8 cellular contexts compared by ENCODE assay signal in genomic region chr7:150448789-150449147, GRCh38. TPM values are rescaled to one million over a fixed set of nuclear protein-coding genes. Genes with fewer than 3 reads are reported as not detected.
A peak's percentile ranks its signal among the peaks of the same experiment; 100 is the strongest.
DNase-seq lines count a peak whose midpoint lies in the region; ATAC-seq and TF ChIP-seq lines count a peak whose summit lies in the region.

No MANE protein-coding gene starts in this region.

- no peaks in the 10 kb centered on the region for H3K36me3 ChIP-seq in effector memory CD4-positive, alpha-beta T cell (ENCODE audit: control insufficient read depth, insufficient read depth, low read length)

- H3K4me3 Mint-ChIP-seq in activated CD4-positive, alpha-beta memory T cell treated with anti-CD3 and anti-CD28 coated beads, Interleukin-2, amount 10 ng/mL, durations not matched to agents 7 days and 5 days = peak overlapping the region; percentile 53

- no peaks in the 10 kb centered on the region for H3K9me3 ChIP-seq in effector memory CD4-positive, alpha-beta T cell (ENCODE audit: control insufficient read depth, low read length)

- H3K4me1 ChIP-seq in effector memory CD4-positive, alpha-beta T cell (ENCODE audit: control insufficient read depth, insufficient read depth, low read length, poor library complexity, severe bottlenecking) = peaks cover 37% of the 10 kb centered on the region

- no peaks in the 10 kb centered on the region for H3K27me3 ChIP-seq in effector memory CD4-positive, alpha-beta T cell (replicated peaks; ENCODE audit: control insufficient read depth, insufficient read depth, low read length, poor library complexity, severe bottlenecking)

- peak overlapping the region; percentile 89 for H3K27ac ChIP-seq in effector memory CD4-positive, alpha-beta T cell (ENCODE audit: insufficient read depth, low read length, poor library complexity, severe bottlenecking)

- peak; percentile 95 for TF ChIP-seq CTCF in AG09319 (IDR thresholded peaks at IDR 0.05; ENCODE audit: low read depth, low read length)

- H3K36me3 Mint-ChIP-seq in activated CD4-positive, alpha-beta memory T cell treated with anti-CD3 and anti-CD28 coated beads, Interleukin-2, amount 10 ng/mL, durations not matched to agents 7 days and 5 days (ENCODE audit: low read depth) = peaks cover 24% of the 10 kb centered on the region

- H3K27ac Mint-ChIP-seq in activated CD4-positive, alpha-beta memory T cell treated with anti-CD3 and anti-CD28 coated beads, Interleukin-2, amount 10 ng/mL, durations not matched to agents 7 days and 5 days = peak overlapping the region; percentile 87

- H3K27me3 Mint-ChIP-seq in activated CD4-positive, alpha-beta memory T cell treated with anti-CD3 and anti-CD28 coated beads, Interleukin-2, amount 10 ng/mL, durations not matched to agents 7 days and 5 days = no peaks in the 10 kb centered on the region

- ATAC-seq in GM18870 (IDR thresholded peaks at IDR 0.05; ENCODE audit: unreplicated experiment) (peak; percentile 65), HG03439 (IDR thresholded peaks at IDR 0.05; ENCODE audit: unreplicated experiment) (peak; percentile 72)

- peaks cover 57% of the 10 kb centered on the region for H3K4me1 Mint-ChIP-seq in activated CD4-positive, alpha-beta memory T cell treated with anti-CD3 and anti-CD28 coated beads, Interleukin-2, amount 10 ng/mL, durations not matched to agents 7 days and 5 days

- CTCF ChIA-PET in activated CD4-positive, alpha-beta memory T cell treated with anti-CD3 and anti-CD28 coated beads, Interleukin-2, amount 10 ng/mL, durations not matched to agents 7 days and 5 days (lab: Charles Lee) = interaction anchor here (0.6 to 10.7 kb wide), 50 partner anchors 8 to 428 kb away, joined by 3 to 158 read pairs (median 5); partner anchors contain the start of genes GIMAP1, GIMAP2, GIMAP4 and GIMAP5

- DNase-seq in AG09319 (ENCODE audit: extremely low read depth, low read depth) (no peak), NCI-H748 (lab: John Stamatoyannopoulos, UW; ENCODE audit: unreplicated experiment) (peak; percentile 57), midbrain (lab: John Stamatoyannopoulos, UW) (peak; percentile 80)
- peak; percentile 93 for DNase-seq in activated CD4-positive, alpha-beta memory T cell treated with anti-CD3 and anti-CD28 coated beads, Interleukin-2, amount 10 ng/mL, durations not matched to agents 7 days and 5 days
- DNase-seq in effector memory CD4-positive, alpha-beta T cell = peak; percentile 77 to 80 (median 78)
- peak; percentile 68 to 79 for DNase-seq in stimulated activated CD8-positive, alpha-beta memory T cell treated with anti-CD3 and anti-CD28 coated beads, Interleukin-2, amount 100 ng/mL, for 48 hours (ENCODE audit: low read depth in 2 of 2)

- H3K9me3 Mint-ChIP-seq in activated CD4-positive, alpha-beta memory T cell treated with anti-CD3 and anti-CD28 coated beads, Interleukin-2, amount 10 ng/mL, durations not matched to agents 7 days and 5 days = no peaks in the 10 kb centered on the region

- H3K4me3 ChIP-seq in effector memory CD4-positive, alpha-beta T cell (ENCODE audit: insufficient read depth, low read depth, low read length, poor library complexity, severe bottlenecking) = peak overlapping the region; percentile 17

- POLR2A ChIA-PET in activated CD4-positive, alpha-beta memory T cell treated with anti-CD3 and anti-CD28 coated beads, Interleukin-2, amount 10 ng/mL, durations not matched to agents 7 days and 5 days (lab: Charles Lee) = interaction anchor here (0.6 to 10.7 kb wide), 28 partner anchors 9 to 570 kb away, joined by 3 to 396 read pairs (median 5); partner anchors contain the start of genes ACTR3C, GIMAP1, GIMAP2 and GIMAP4

RNA-seq across cellular contexts. Expression of gene GIMAP8, which starts 1.7 kb away (rescaled TPM):
- total RNA-seq in activated CD4-positive, alpha-beta memory T cell treated with anti-CD3 and anti-CD28 coated beads, Interleukin-2, amount 10 ng/mL, durations not matched to agents 7 days and 5 days = 10 to 100 TPM; 25.1 to 26.4 TPM
